Comparison of ENCODE assay signal across 8 cellular contexts in genomic region chr2:219159771-219160185, GRCh38. TPM values are rescaled to one million over a fixed set of nuclear protein-coding genes. Genes with fewer than 3 reads are reported as not detected.
DNase-seq lines count a peak whose midpoint lies in the region; ATAC-seq, FAIRE-seq and TF ChIP-seq lines count a peak whose summit lies in the region.

No MANE protein-coding gene starts in this region.

- TF ChIP-seq POLR2A in K562 (conservative IDR thresholded peaks at IDR 0.05): no peak

- peaks cover 11% of the 10 kb centered on the region; the same call in 1 of the 2 replicates for H3K4me1 ChIP-seq in Caco-2
- peaks cover 8 to 13% of the 10 kb centered on the region in 2 experiments; a peak in 4 of 5 replicates for H3K4me1 ChIP-seq in K562 (replicated peaks in 1 of 2; ENCODE audit: control insufficient read depth in 2 of 2, insufficient read depth in 2 of 2, low read length in 2 of 2)
- peaks cover 9% of the 10 kb centered on the region for H3K4me1 ChIP-seq in muscle layer of colon (ENCODE audit: insufficient read depth, low read length)

- H3K27ac Mint-ChIP-seq in Caco-2 (ENCODE audit: unreplicated experiment): peak overlapping the region; percentile 84

- in situ Hi-C loops in K562 (cut with MboI): loop anchor here (5.0 to 10.0 kb wide), 2 partner anchors 102 to 135 kb away; no protein-coding TSS in a partner anchor

- DNase-seq in Caco-2 (no peak), K562 (ENCODE audit: extremely low read depth in 1 of 4, low spot score in 3 of 4) (peak in 1 of 4 experiments; percentile 15), SKM-1 (lab: John Stamatoyannopoulos, UW; ENCODE audit: unreplicated experiment) (no peak), RCC 7860 (ENCODE audit: low spot score) (no peak)
- DNase-seq in activated CD4-positive, CD25-positive, alpha-beta regulatory T cell (lab: John Stamatoyannopoulos, UW): no peak

- 23% methylated on average over 15 of the region's 18 CpGs for WGBS in K562 (ENCODE audit: insufficient coverage, low coverage, missing lambda C conversion rate)

- H3K9ac ChIP-seq in K562 (ENCODE audit: insufficient read depth in 1 of 2, low read depth in 2 of 2, low read length in 2 of 2) (peak overlapping the region; percentile 33 to 95; a peak in 3 of 4 replicates), muscle layer of colon (ENCODE audit: low read length) (peak overlapping the region; percentile 54)

- H3K4me3 ChIP-seq in Caco-2 (ENCODE audit: low read depth, low read length): peak overlapping the region; percentile 73
- H3K4me3 ChIP-seq in K562: peak overlapping the region; percentile 55
- peak overlapping the region; percentile 69 to 79 for H3K4me3 ChIP-seq in muscle layer of colon (ENCODE audit: low read depth in 1 of 2, low read length in 2 of 2)

- H3K36me3 ChIP-seq in Caco-2 (ENCODE audit: control insufficient read depth, insufficient read depth, low read length) (peaks cover 1% of the 10 kb centered on the region; the same call in 1 of the 2 replicates), K562 (ENCODE audit: control insufficient read depth, insufficient read depth, low read length) (0 out of 3 replicates have a peak, but pooled peaks cover 5% of the 10 kb centered on the region), muscle layer of colon (ENCODE audit: insufficient read depth, low read length) (peaks cover 12% of the 10 kb centered on the region)

- no peaks in the 10 kb centered on the region for H3K27me3 ChIP-seq in Caco-2 (replicated peaks; ENCODE audit: control insufficient read depth, insufficient read depth, low read length)
- no peaks in the 10 kb centered on the region for H3K27me3 ChIP-seq in K562 (ENCODE audit: control insufficient read depth in 2 of 2, insufficient read depth in 2 of 2, low read length in 2 of 2)
- H3K27me3 ChIP-seq in muscle layer of colon (ENCODE audit: control insufficient read depth in 1 of 2, insufficient read depth in 2 of 2, low read length in 2 of 2): no peaks in the 10 kb centered on the region

- peak overlapping the region; percentile 86 for H3K4me2 ChIP-seq in K562 (ENCODE audit: insufficient read depth, low read length)

- no peak for TF ChIP-seq EP300 in K562 (IDR thresholded peaks at IDR 0.05; ENCODE audit: low read length)

- H3K9me1 ChIP-seq in K562 (ENCODE audit: control insufficient read depth, insufficient read depth, low read length): no peaks in the 10 kb centered on the region

- POLR2A ChIA-PET in Caco-2 (lab: Charles Lee) (interaction anchor here (0.6 kb wide), 1 partner anchor 157 kb away, joined by 3 read pairs; no protein-coding TSS in a partner anchor), K562 (lab: Yijun Ruan, JAX) (interaction anchor here (1.0 kb wide), 1 partner anchor 12 kb away, joined by 3 read pairs; no protein-coding TSS in a partner anchor)

- H3K27me3 Mint-ChIP-seq in Caco-2 (ENCODE audit: insufficient read depth, unreplicated experiment): no peaks in the 10 kb centered on the region

- no peaks in the 10 kb centered on the region for H3K9me3 Mint-ChIP-seq in Caco-2 (ENCODE audit: unreplicated experiment)

- H3K27ac ChIP-seq in K562 (ENCODE audit: extremely low read depth, low read depth, low read length): no peak overlapping the region
- H3K27ac ChIP-seq in muscle layer of colon (ENCODE audit: low read depth, low read length): peak overlapping the region; percentile 84

- peaks cover 14% of the 10 kb centered on the region for H3K4me1 Mint-ChIP-seq in Caco-2 (ENCODE audit: low read depth, unreplicated experiment)

- TSS peak; percentile 27 for BruUV-seq in Caco-2 (replicated peaks; lab: Mats Ljungman, UMichigan)
- BruUV-seq in K562 (replicated peaks; lab: Mats Ljungman, UMichigan): TSS peak; percentile 62

- intact Hi-C loops in Caco-2 (cut with micrococcal nuclease; ENCODE audit: unreplicated experiment) (loop anchor here (1.0 to 2.0 kb wide), 10 partner anchors 11 to 193 kb away; partner anchors contain the start of genes ABCB6, ANKZF1, ATG9A and CNPPD1), K562 (cut with micrococcal nuclease) (loop anchor here (1.0 to 10.0 kb wide), 6 partner anchors 18 to 305 kb away; partner anchors contain the start of genes ABCB6, DNAJB2 and WNT6)

- peak; percentile 5 for ATAC-seq in HG03139 (IDR thresholded peaks at IDR 0.05; ENCODE audit: unreplicated experiment)
- ATAC-seq in K562: peak; percentile 3
- no peak for ATAC-seq in HG02884 (IDR thresholded peaks at IDR 0.05; ENCODE audit: unreplicated experiment)

- CTCF ChIA-PET in Caco-2 (lab: Charles Lee): interaction anchor here (0.7 to 2.3 kb wide), 5 partner anchors 87 to 370 kb away, joined by 3 to 10 read pairs (median 4); no protein-coding TSS in a partner anchor
- CTCF ChIA-PET in K562 (lab: Yijun Ruan, JAX; ENCODE audit: low intra/inter-chr PET ratio): interaction anchor here (0.7 to 2.3 kb wide), 3 partner anchors 135 to 276 kb away, joined by 3 to 10 read pairs (median 8); no protein-coding TSS in a partner anchor

- H4K20me1 ChIP-seq in K562 (replicated peaks; ENCODE audit: control insufficient read depth, insufficient read depth, low read length): no peaks in the 10 kb centered on the region; the same call in 1 of the 2 replicates

- H3K9me3 ChIP-seq in Caco-2 (no peaks in the 10 kb centered on the region), K562 (replicated peaks; ENCODE audit: control insufficient read depth, insufficient read depth, low read depth, low read length) (no peaks in the 10 kb centered on the region), muscle layer of colon (ENCODE audit: low read length) (no peaks in the 10 kb centered on the region)

- FAIRE-seq in K562 (lab: Jason Lieb, UNC) (peak; percentile 6), RCC 7860 (lab: Jason Lieb, UNC) (no peak)

- peak overlapping the region; percentile 81 for H2AFZ ChIP-seq in K562 (ENCODE audit: low read depth, low read length)

- H3K36me3 Mint-ChIP-seq in Caco-2 (ENCODE audit: insufficient read depth, unreplicated experiment): peaks cover 18% of the 10 kb centered on the region

- no peaks in the 10 kb centered on the region; the same call in 2 of the 3 replicates for H3K79me2 ChIP-seq in K562 (ENCODE audit: control insufficient read depth, insufficient read depth, low read length)

- TF ChIP-seq RAD21 in K562 (CRISPR knock-in tag; conservative IDR thresholded peaks at IDR 0.05 in 1 of 2, IDR thresholded peaks at IDR 0.05 in 1 of 2): no peak

- TF ChIP-seq CTCF in Caco-2 (IDR thresholded peaks at IDR 0.05; ENCODE audit: insufficient read depth in 1 of 2, low read depth in 1 of 2, low read length in 1 of 2, severe bottlenecking in 1 of 2, unreplicated experiment in 1 of 2) (no peak), K562 (IDR thresholded peaks at IDR 0.05 in 2 of 3, conservative IDR thresholded peaks at IDR 0.05 in 1 of 3; ENCODE audit: insufficient read depth in 2 of 3, low read depth in 1 of 3, low read length in 3 of 3) (no peak)

- peak overlapping the region; percentile 78 for H3K4me3 Mint-ChIP-seq in Caco-2 (ENCODE audit: unreplicated experiment)

RNA-seq across cellular contexts. Expression of gene NHEJ1, which starts 0.8 kb away (rescaled TPM):
- total RNA-seq in Caco-2 (2022): 28.5 and 29.6 TPM in 2 replicates
- total RNA-seq in K562 (2011; cell fraction: chromatin; rRNA removed; ENCODE audit: low replicate concordance): 14.9 and 15.2 TPM in 2 replicates
- total RNA-seq in K562 (2011; cell fraction: nucleolus; rRNA removed): 8.8 and 9.3 TPM in 2 replicates
- total RNA-seq in K562 (2011; cell fraction: nucleoplasm; rRNA removed): 14.0 and 18.3 TPM in 2 replicates
- total RNA-seq in K562 (2014; rRNA removed): 9.0 and 13.8 TPM in 2 replicates
- 13.6 and 13.9 TPM in 2 replicates for total RNA-seq in K562 (2014; rRNA removed; fragmentation: Illumina TruSeq; extraction: Trizol)
- total RNA-seq in K562 (2015; rRNA removed; fragmentation: Illumina TruSeq; extraction: Trizol): 10.6 and 10.7 TPM in 2 replicates
- 9.7 and 12.2 TPM in 2 replicates for total RNA-seq in K562 (2021)
- 18.9 and 19.8 TPM in 2 replicates for polyA plus RNA-seq in K562 (2011; rRNA removed)
- 16.7 and 18.2 TPM in 2 replicates for polyA plus RNA-seq in K562 (2011; cell fraction: cytosol; rRNA removed)
- polyA plus RNA-seq in K562 (2011; cell fraction: nucleus; rRNA removed): 6.4 and 6.7 TPM in 2 replicates
- polyA plus RNA-seq in K562 (2012): 10.7 and 11.7 TPM in 2 replicates
- polyA plus RNA-seq in K562 (2014; fragmentation: Illumina TruSeq; extraction: Trizol): 15.6 and 15.8 TPM in 2 replicates
- polyA plus RNA-seq in K562 (2014; fragmentation: Nextera tagmentation; extraction: Ambion mirVana): 10 to 100 TPM; 16.5 to 23.7 TPM
- polyA plus RNA-seq in K562 (2014; rRNA removed): 9.3 and 11.6 TPM in 2 replicates
- polyA minus RNA-seq in K562 (2011; rRNA and poly(A)+ RNA removed): 26.7 and 35.3 TPM in 2 replicates
- 11.5 and 18.6 TPM in 2 replicates for polyA minus RNA-seq in K562 (2011; cell fraction: cytosol; rRNA and poly(A)+ RNA removed)
- polyA minus RNA-seq in K562 (2011; cell fraction: nucleus; rRNA and poly(A)+ RNA removed): 6.9 and 10.7 TPM in 2 replicates

RNA-seq across cellular contexts. Expression of gene SLC23A3, which starts 10.1 kb away (rescaled TPM):
- total RNA-seq in Caco-2 (2022): 6.5 and 7.1 TPM in 2 replicates
- total RNA-seq in K562 (2011; cell fraction: chromatin; rRNA removed; ENCODE audit: low replicate concordance): 2.7 and 4.7 TPM in 2 replicates
- 2.0 and 3.6 TPM in 2 replicates for total RNA-seq in K562 (2011; cell fraction: nucleolus; rRNA removed)
- 3.9 and 5.8 TPM in 2 replicates for total RNA-seq in K562 (2011; cell fraction: nucleoplasm; rRNA removed)
- total RNA-seq in K562 (2014; rRNA removed): 0.27 TPM in 1 of 2 replicates, not detected in the other
- total RNA-seq in K562 (2014; rRNA removed; fragmentation: Illumina TruSeq; extraction: Trizol): 0.06 and 0.11 TPM in 2 replicates
- 0.19 and 0.22 TPM in 2 replicates for total RNA-seq in K562 (2015; rRNA removed; fragmentation: Illumina TruSeq; extraction: Trizol)
- total RNA-seq in K562 (2021): 0.60 and 0.64 TPM in 2 replicates
- polyA plus RNA-seq in K562 (2011; rRNA removed): 0.25 and 0.65 TPM in 2 replicates
- 0.09 and 0.22 TPM in 2 replicates for polyA plus RNA-seq in K562 (2011; cell fraction: cytosol; rRNA removed)
- polyA plus RNA-seq in K562 (2011; cell fraction: nucleus; rRNA removed): 2.5 and 3.6 TPM in 2 replicates
- 0.36 and 0.96 TPM in 2 replicates for polyA plus RNA-seq in K562 (2012)
- 0.14 and 0.16 TPM in 2 replicates for polyA plus RNA-seq in K562 (2014; fragmentation: Illumina TruSeq; extraction: Trizol)
- under 1 TPM; 0.06 to 0.07 TPM for polyA plus RNA-seq in K562 (2014; fragmentation: Nextera tagmentation; extraction: Ambion mirVana)
- polyA plus RNA-seq in K562 (2014; rRNA removed): 0.07 TPM in 1 of 2 replicates, not detected in the other
- polyA minus RNA-seq in K562 (2011; rRNA and poly(A)+ RNA removed): 0.21 and 0.33 TPM in 2 replicates
- not detected in 2 replicates for polyA minus RNA-seq in K562 (2011; cell fraction: cytosol; rRNA and poly(A)+ RNA removed)
- 0.54 and 0.56 TPM in 2 replicates for polyA minus RNA-seq in K562 (2011; cell fraction: nucleus; rRNA and poly(A)+ RNA removed)

RNA-seq across cellular contexts. Expression of gene CNPPD1, which starts 16.9 kb away (rescaled TPM):
- 59.3 and 62.9 TPM in 2 replicates for total RNA-seq in Caco-2 (2022)
- total RNA-seq in K562 (2011; cell fraction: chromatin; rRNA removed; ENCODE audit: low replicate concordance): 15.9 and 42.4 TPM in 2 replicates
- 40.1 and 42.0 TPM in 2 replicates for total RNA-seq in K562 (2011; cell fraction: nucleolus; rRNA removed)
- total RNA-seq in K562 (2011; cell fraction: nucleoplasm; rRNA removed): 29.1 and 32.6 TPM in 2 replicates
- total RNA-seq in K562 (2014; rRNA removed): 30.5 and 32.2 TPM in 2 replicates
- 16.3 and 17.4 TPM in 2 replicates for total RNA-seq in K562 (2014; rRNA removed; fragmentation: Illumina TruSeq; extraction: Trizol)
- total RNA-seq in K562 (2015; rRNA removed; fragmentation: Illumina TruSeq; extraction: Trizol): 22.3 and 23.3 TPM in 2 replicates
- total RNA-seq in K562 (2021): 51.6 and 53.5 TPM in 2 replicates
- 27.0 and 33.6 TPM in 2 replicates for polyA plus RNA-seq in K562 (2011; rRNA removed)
- polyA plus RNA-seq in K562 (2011; cell fraction: cytosol; rRNA removed): 37.6 and 54.6 TPM in 2 replicates
- polyA plus RNA-seq in K562 (2011; cell fraction: nucleus; rRNA removed): 53.3 and 68.5 TPM in 2 replicates
- 46.6 and 49.9 TPM in 2 replicates for polyA plus RNA-seq in K562 (2012)
- polyA plus RNA-seq in K562 (2014; fragmentation: Illumina TruSeq; extraction: Trizol): 30.4 and 38.0 TPM in 2 replicates
- polyA plus RNA-seq in K562 (2014; fragmentation: Nextera tagmentation; extraction: Ambion mirVana): 10 to 100 TPM in 1 of 2 experiments, 1 to 10 TPM in 1; 9.9 to 21.9 TPM
- 35.9 and 39.8 TPM in 2 replicates for polyA plus RNA-seq in K562 (2014; rRNA removed)
- polyA minus RNA-seq in K562 (2011; rRNA and poly(A)+ RNA removed): 13.7 and 15.0 TPM in 2 replicates
- polyA minus RNA-seq in K562 (2011; cell fraction: cytosol; rRNA and poly(A)+ RNA removed): 10.4 and 13.8 TPM in 2 replicates
- polyA minus RNA-seq in K562 (2011; cell fraction: nucleus; rRNA and poly(A)+ RNA removed): 7.1 and 9.6 TPM in 2 replicates

RNA-seq across cellular contexts. Expression of gene RETREG2, which starts 18.3 kb away (rescaled TPM):
- 59.5 and 62.0 TPM in 2 replicates for total RNA-seq in Caco-2 (2022)
- 69.1 and 138 TPM in 2 replicates for total RNA-seq in K562 (2011; cell fraction: chromatin; rRNA removed; ENCODE audit: low replicate concordance)
- total RNA-seq in K562 (2011; cell fraction: nucleolus; rRNA removed): 103 and 107 TPM in 2 replicates
- total RNA-seq in K562 (2011; cell fraction: nucleoplasm; rRNA removed): 90.0 and 101 TPM in 2 replicates
- total RNA-seq in K562 (2014; rRNA removed): 19.2 and 19.9 TPM in 2 replicates
- 13.2 and 16.0 TPM in 2 replicates for total RNA-seq in K562 (2014; rRNA removed; fragmentation: Illumina TruSeq; extraction: Trizol)
- 18.5 and 19.2 TPM in 2 replicates for total RNA-seq in K562 (2015; rRNA removed; fragmentation: Illumina TruSeq; extraction: Trizol)
- total RNA-seq in K562 (2021): 32.1 TPM in 2 replicates
- 40.1 and 40.6 TPM in 2 replicates for polyA plus RNA-seq in K562 (2011; rRNA removed)
- 39.4 and 45.9 TPM in 2 replicates for polyA plus RNA-seq in K562 (2011; cell fraction: cytosol; rRNA removed)
- polyA plus RNA-seq in K562 (2011; cell fraction: nucleus; rRNA removed): 94.6 and 99.4 TPM in 2 replicates
- polyA plus RNA-seq in K562 (2012): 23.0 and 32.5 TPM in 2 replicates
- 20.5 and 22.1 TPM in 2 replicates for polyA plus RNA-seq in K562 (2014; fragmentation: Illumina TruSeq; extraction: Trizol)
- polyA plus RNA-seq in K562 (2014; fragmentation: Nextera tagmentation; extraction: Ambion mirVana): 10 to 100 TPM in 1 of 2 experiments, 1 to 10 TPM in 1; 4.9 to 22.6 TPM
- 18.7 and 19.2 TPM in 2 replicates for polyA plus RNA-seq in K562 (2014; rRNA removed)
- polyA minus RNA-seq in K562 (2011; rRNA and poly(A)+ RNA removed): 35.8 and 54.1 TPM in 2 replicates
- polyA minus RNA-seq in K562 (2011; cell fraction: cytosol; rRNA and poly(A)+ RNA removed): 18.1 and 28.9 TPM in 2 replicates
- 38.9 and 61.0 TPM in 2 replicates for polyA minus RNA-seq in K562 (2011; cell fraction: nucleus; rRNA and poly(A)+ RNA removed)

RNA-seq across cellular contexts. Expression of gene ZFAND2B, which starts 46.8 kb away (rescaled TPM):
- total RNA-seq in Caco-2 (2022) (37.3 and 41.8 TPM in 2 replicates), K562 (2014; rRNA removed) (29.8 and 37.3 TPM in 2 replicates), K562 (2014; rRNA removed; fragmentation: Illumina TruSeq; extraction: Trizol) (10.1 and 16.5 TPM in 2 replicates), K562 (2015; rRNA removed; fragmentation: Illumina TruSeq; extraction: Trizol) (21.6 and 22.7 TPM in 2 replicates), K562 (2021) (28.2 and 31.4 TPM in 2 replicates)
- 42.0 and 82.9 TPM in 2 replicates for total RNA-seq in K562 (2011; cell fraction: chromatin; rRNA removed; ENCODE audit: low replicate concordance)
- 50.0 and 55.0 TPM in 2 replicates for total RNA-seq in K562 (2011; cell fraction: nucleolus; rRNA removed)
- 42.8 and 47.7 TPM in 2 replicates for total RNA-seq in K562 (2011; cell fraction: nucleoplasm; rRNA removed)
- polyA plus RNA-seq in K562 (2011; rRNA removed) (26.1 and 30.9 TPM in 2 replicates), K562 (2014; fragmentation: Illumina TruSeq; extraction: Trizol) (28.9 and 33.0 TPM in 2 replicates), K562 (2014; fragmentation: Nextera tagmentation; extraction: Ambion mirVana) (10 to 100 TPM in 1 of 2 experiments, 1 to 10 TPM in 1; 9.9 to 14.6 TPM), K562 (2014; rRNA removed) (26.0 and 33.3 TPM in 2 replicates)
- 39.1 and 58.4 TPM in 2 replicates for polyA plus RNA-seq in K562 (2011; cell fraction: cytosol; rRNA removed)
- 115 and 124 TPM in 2 replicates for polyA plus RNA-seq in K562 (2011; cell fraction: nucleus; rRNA removed)
- polyA plus RNA-seq in K562 (2012): 24.2 and 33.2 TPM in 2 replicates
- 17.4 and 22.6 TPM in 2 replicates for polyA minus RNA-seq in K562 (2011; rRNA and poly(A)+ RNA removed)
- 9.4 and 20.1 TPM in 2 replicates for polyA minus RNA-seq in K562 (2011; cell fraction: cytosol; rRNA and poly(A)+ RNA removed)
- polyA minus RNA-seq in K562 (2011; cell fraction: nucleus; rRNA and poly(A)+ RNA removed): 21.3 and 28.5 TPM in 2 replicates
